In the genomic region with DNA sequence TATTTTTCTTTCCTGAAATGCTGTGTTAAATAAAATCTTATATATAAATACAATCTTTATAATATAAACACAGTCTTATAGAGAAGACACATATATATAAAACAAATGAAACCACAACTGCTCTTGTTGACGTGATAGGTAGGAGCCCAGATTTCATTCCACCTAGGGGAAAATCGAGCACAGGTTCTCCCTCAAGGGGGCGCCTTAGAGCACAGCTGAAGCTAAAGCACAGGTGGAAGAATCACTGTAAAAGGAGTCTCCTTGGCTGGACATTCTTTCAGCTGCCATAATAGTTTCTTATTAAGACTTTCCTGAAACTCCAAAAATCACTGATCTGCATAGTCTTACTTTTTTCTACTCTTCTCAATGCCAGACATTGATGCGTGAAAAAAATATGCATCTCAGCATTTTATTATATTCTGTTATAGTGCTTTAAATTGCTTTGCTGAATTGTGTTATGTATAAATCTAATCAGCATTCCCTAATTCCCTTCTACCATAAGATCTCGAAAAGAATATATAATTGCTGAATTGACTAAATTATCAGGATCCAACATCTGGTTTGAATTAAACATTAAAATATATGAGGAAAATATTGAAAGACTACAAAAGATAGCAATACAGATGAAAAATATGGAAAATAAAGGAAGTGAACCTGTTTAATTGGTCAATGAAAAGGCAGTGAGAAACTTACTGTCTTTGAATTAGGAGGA, we compare ENCODE assay signal across 9 cellular contexts. TPM values are rescaled to one million over a fixed set of nuclear protein-coding genes. Genes with fewer than 3 reads are reported as not detected.
A peak's percentile ranks its signal among the peaks of the same experiment; 100 is the strongest.
DNase-seq lines count a peak whose midpoint lies in the region; ATAC-seq and TF ChIP-seq lines count a peak whose summit lies in the region.
"Had no signal": no experiment of that assay in that cellular context is flagged by ENCODE, and none has a peak within 500 bp of the region (broad histone marks: within the 10 kb centered on the region; RNA-seq: fewer than 3 reads in every experiment).

No MANE protein-coding gene starts in this region.

- no peak overlapping the region for H3K9ac ChIP-seq in H9 (ENCODE audit: extremely low read depth, insufficient read length, low read length)

- H3K36me3 Mint-ChIP-seq in Calu3 (ENCODE audit: insufficient read depth, unreplicated experiment) (no peaks in the 10 kb centered on the region), H9 (ENCODE audit: insufficient read depth in 1 of 3, low read depth in 3 of 3) (0 out of 7 replicates have a peak, but pooled peaks cover 0 to 4% (median 3%) of the 10 kb centered on the region in 3 experiments), natural killer cell (no peaks in the 10 kb centered on the region)

- H3K4me1 ChIP-seq in H9 (ENCODE audit: insufficient read depth, low read length), result no peaks in the 10 kb centered on the region
- no peaks in the 10 kb centered on the region for H3K4me1 ChIP-seq in ascending aorta

- no peaks in the 10 kb centered on the region for H3K79me2 ChIP-seq in H9 (ENCODE audit: insufficient read depth, low read length)

- H3K4me1 Mint-ChIP-seq in Calu3 (ENCODE audit: low read depth, unreplicated experiment), result no peaks in the 10 kb centered on the region
- H3K4me1 Mint-ChIP-seq in H9, result no peaks in the 10 kb centered on the region
- no peaks in the 10 kb centered on the region for H3K4me1 Mint-ChIP-seq in natural killer cell

- H3K18ac ChIP-seq in H9 (ENCODE audit: insufficient read length, low read depth, low read length), result no peak overlapping the region

- H2BK120ac ChIP-seq in H9 (ENCODE audit: low read depth, low read length, poor library complexity, severe bottlenecking), result no peak overlapping the region

- H2AK5ac ChIP-seq in H9 (ENCODE audit: insufficient read length, low read length), result no peak overlapping the region

- no peak overlapping the region for H4K5ac ChIP-seq in H9 (ENCODE audit: insufficient read length, low read depth, low read length)

- H3K4me2 ChIP-seq in H9 (ENCODE audit: insufficient read depth, insufficient read length, low read length), result no peak overlapping the region

- peak; percentile 48 for DNase-seq in Calu3
- peak; percentile 58 for DNase-seq in H9
- peak; percentile 14 for DNase-seq in SKM-1 treated with dmso at 0.1 percent for 144 hours (lab: John Stamatoyannopoulos, UW; ENCODE audit: unreplicated experiment)
- peak; percentile 5 for DNase-seq in globus pallidus (ENCODE audit: low spot score)
- DNase-seq in stimulated activated CD4-positive, alpha-beta T cell treated with anti-CD3 and anti-CD28 coated beads, Interleukin-2, amount 100 ng/mL, for 48 hours, result peak; percentile 32 to 47
- no peak for DNase-seq in NCI-H2081 treated with DMSO at 0.1 percent for 48 hours (lab: John Stamatoyannopoulos, UW)
- no peak for DNase-seq in natural killer cell
- DNase-seq in ascending aorta (ENCODE audit: low spot score in 2 of 2), result no peak

- no peak overlapping the region for H2AFZ ChIP-seq in H9 (ENCODE audit: low read length)

- BruUV-seq in Calu3 (replicated peaks; lab: Mats Ljungman, UMichigan), result no TSS peak

- H3T11ph ChIP-seq in H9 (ENCODE audit: low read length), result no peak overlapping the region

- H2BK15ac ChIP-seq in H9 (ENCODE audit: low read depth, low read length), result no peak overlapping the region

- H3K27me3 ChIP-seq in H9 (ENCODE audit: insufficient read depth, low read length) (no peaks in the 10 kb centered on the region), ascending aorta (no peaks in the 10 kb centered on the region)

- H3K23ac ChIP-seq in H9 (ENCODE audit: insufficient read length, low read depth, low read length), result no peak overlapping the region

- ATAC-seq in natural killer cell, result no peak

- CTCF ChIA-PET in Calu3 (lab: Charles Lee), result interaction anchor here (0.6 to 1.0 kb wide), 2 partner anchors 82 to 758 kb away, joined by 4 read pairs; no protein-coding TSS in a partner anchor

- no peak overlapping the region for H3K27ac Mint-ChIP-seq in Calu3 (ENCODE audit: unreplicated experiment)
- no peak overlapping the region for H3K27ac Mint-ChIP-seq in H9
- no peak overlapping the region for H3K27ac Mint-ChIP-seq in natural killer cell

- WGBS in H9 (ENCODE audit: extremely low coverage, insufficient read length, low lambda C conversion rate), result no CpG with 5 or more reads among the region's 5 CpGs

- no peak overlapping the region for H2BK12ac ChIP-seq in H9 (ENCODE audit: insufficient read length, low read depth, low read length)

- no peak overlapping the region for H2BK5ac ChIP-seq in H9 (ENCODE audit: insufficient read length, low read length)

- H3K56ac ChIP-seq in H9 (ENCODE audit: insufficient read length, low read depth, low read length), result no peak overlapping the region

- H3K9me3 Mint-ChIP-seq in Calu3 (ENCODE audit: low read depth, unreplicated experiment), result peaks cover 2% of the 10 kb centered on the region
- H3K9me3 Mint-ChIP-seq in H9, result peaks cover 2 to 4% of the 10 kb centered on the region in 2 experiments; a peak in 2 of 5 replicates
- H3K9me3 Mint-ChIP-seq in natural killer cell, result no peaks in the 10 kb centered on the region

- no peak overlapping the region for H4K8ac ChIP-seq in H9 (replicated peaks; ENCODE audit: insufficient read length, low read depth, low read length)

- no peak overlapping the region for H3K14ac ChIP-seq in H9 (ENCODE audit: insufficient read depth, low read length)

- no peak overlapping the region for H3K4ac ChIP-seq in H9 (ENCODE audit: low read depth, low read length)

- H3K27ac ChIP-seq in H9 (ENCODE audit: insufficient read length, low read depth, low read length) (no peak overlapping the region), ascending aorta (no peak overlapping the region)
- H3K27ac ChIP-seq: thoracic aorta had no signal

- H2BK20ac ChIP-seq in H9 (ENCODE audit: low read depth, low read length, poor library complexity, severe bottlenecking), result no peak overlapping the region

- TF ChIP-seq CTCF in Calu3 (IDR thresholded peaks at IDR 0.05; ENCODE audit: unreplicated experiment) (peak; percentile 36), H9 (conservative IDR thresholded peaks at IDR 0.05) (peak; percentile 86), natural killer cell (IDR thresholded peaks at IDR 0.05) (no peak), ascending aorta (IDR thresholded peaks at IDR 0.05) (peak in 1 of 3 experiments; percentile 56)

- no peaks in the 10 kb centered on the region for H3K27me3 Mint-ChIP-seq in Calu3 (ENCODE audit: unreplicated experiment)
- H3K27me3 Mint-ChIP-seq in H9 (ENCODE audit: low read depth), result no peaks in the 10 kb centered on the region
- H3K27me3 Mint-ChIP-seq in natural killer cell (ENCODE audit: low read depth in 2 of 2), result peaks cover 0 to 3% of the 10 kb centered on the region in 2 donors

- no peaks in the 10 kb centered on the region for H3K36me3 ChIP-seq in ascending aorta
- H3K36me3 ChIP-seq: thoracic aorta had no signal

- H3K9me3 ChIP-seq in H9 (ENCODE audit: control insufficient read depth, low read depth, low read length) (no peaks in the 10 kb centered on the region), ascending aorta (no peaks in the 10 kb centered on the region)
- H3K9me3 ChIP-seq: thoracic aorta had no signal

- no peaks in the 10 kb centered on the region for H3K79me1 ChIP-seq in H9 (ENCODE audit: insufficient read depth, low read depth, low read length, poor library complexity, severe bottlenecking)

- H3K4me3 ChIP-seq in ascending aorta, result no peak overlapping the region
- H3K4me3 ChIP-seq: thoracic aorta had no signal

- no peak overlapping the region for H3K4me3 Mint-ChIP-seq in Calu3 (ENCODE audit: low read depth, unreplicated experiment)
- no peak overlapping the region for H3K4me3 Mint-ChIP-seq in H9
- H3K4me3 Mint-ChIP-seq in natural killer cell, result no peak overlapping the region

- H4K20me1 ChIP-seq in H9 (ENCODE audit: control insufficient read depth, insufficient read depth, insufficient read length), result no peaks in the 10 kb centered on the region

- H3K23me2 ChIP-seq in H9 (ENCODE audit: insufficient read length, low read depth, low read length, poor library complexity, severe bottlenecking), result no peaks in the 10 kb centered on the region

- H4K91ac ChIP-seq in H9 (ENCODE audit: insufficient read length, low read depth, low read length), result no peak overlapping the region

- intact Hi-C loops in Calu3 (cut with micrococcal nuclease; ENCODE audit: unreplicated experiment) (no loop called here), natural killer cell (cut with micrococcal nuclease) (no loop called here), ascending aorta (cut with DNase I) (no loop called here)

RNA-seq across cellular contexts. Expression of gene RXFP1, which starts 25.5 kb away (rescaled TPM):
- total RNA-seq in Calu3 (2022), result not detected in 2 replicates
- total RNA-seq in H9 (2021), result 0.15 and 0.17 TPM in 2 replicates
- total RNA-seq in natural killer cell, result not detected
- 0.75 TPM for total RNA-seq in ascending aorta

Comparison
In these comparisons a context has a peak if more than half of its experiments do, and no peak if none do; other contexts are left out.
1. DNase-seq: peak in Calu3 (single experiment), H9 (single experiment), SKM-1 treated with dmso at 0.1 percent for 144 hours (single experiment), globus pallidus (single experiment) and stimulated activated CD4-positive, alpha-beta T cell treated with anti-CD3 and anti-CD28 coated beads, Interleukin-2, amount 100 ng/mL, for 48 hours (2 of 2); none in NCI-H2081 treated with DMSO at 0.1 percent for 48 hours (single experiment), natural killer cell (single experiment) and ascending aorta (0 of 2).